ENCODE assay signal across 1 cellular context in the genomic region with DNA sequence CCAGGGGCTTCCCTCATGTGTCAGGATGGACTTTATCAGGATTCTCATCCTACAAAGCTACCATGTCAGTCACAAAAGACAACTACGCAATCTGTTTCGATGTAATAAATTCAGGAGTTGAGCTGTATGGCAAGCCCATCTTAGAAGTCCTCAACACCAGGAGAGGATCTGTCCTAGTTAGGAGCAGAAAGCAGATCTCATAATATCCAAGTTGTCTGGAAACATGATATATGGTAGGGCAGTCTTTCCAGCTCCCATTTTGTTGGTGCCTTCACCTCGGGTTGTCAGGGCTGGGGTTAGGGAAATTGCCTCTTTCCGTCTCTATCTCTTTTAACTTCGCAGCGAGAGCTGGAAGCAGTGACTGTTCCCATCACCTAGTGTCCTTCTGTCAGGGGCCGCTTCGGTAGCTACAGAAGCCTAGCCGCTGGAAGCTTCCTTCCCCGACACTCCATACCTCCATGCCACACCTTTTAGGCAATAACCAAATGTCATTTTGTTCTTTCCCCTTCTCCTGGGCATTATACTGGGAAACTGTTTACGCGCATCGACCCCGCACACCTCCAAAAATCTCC.
TF ChIP-seq lines count a peak whose summit lies in the region.

No MANE protein-coding gene starts in this region.

TF ChIP-seq in HCT116, 20 proteins besides CTCF, POLR2A, EP300 and RAD21:
- TF ChIP-seq ZFX (IDR thresholded peaks at IDR 0.05), result no peak
- no peak for TF ChIP-seq SIN3A (IDR thresholded peaks at IDR 0.05; ENCODE audit: low read depth)
- no peak for TF ChIP-seq EGR1 (IDR thresholded peaks at IDR 0.05; ENCODE audit: low read depth)
- no peak for TF ChIP-seq EZH2 (IDR thresholded peaks at IDR 0.05)
- TF ChIP-seq, protein P1, sequence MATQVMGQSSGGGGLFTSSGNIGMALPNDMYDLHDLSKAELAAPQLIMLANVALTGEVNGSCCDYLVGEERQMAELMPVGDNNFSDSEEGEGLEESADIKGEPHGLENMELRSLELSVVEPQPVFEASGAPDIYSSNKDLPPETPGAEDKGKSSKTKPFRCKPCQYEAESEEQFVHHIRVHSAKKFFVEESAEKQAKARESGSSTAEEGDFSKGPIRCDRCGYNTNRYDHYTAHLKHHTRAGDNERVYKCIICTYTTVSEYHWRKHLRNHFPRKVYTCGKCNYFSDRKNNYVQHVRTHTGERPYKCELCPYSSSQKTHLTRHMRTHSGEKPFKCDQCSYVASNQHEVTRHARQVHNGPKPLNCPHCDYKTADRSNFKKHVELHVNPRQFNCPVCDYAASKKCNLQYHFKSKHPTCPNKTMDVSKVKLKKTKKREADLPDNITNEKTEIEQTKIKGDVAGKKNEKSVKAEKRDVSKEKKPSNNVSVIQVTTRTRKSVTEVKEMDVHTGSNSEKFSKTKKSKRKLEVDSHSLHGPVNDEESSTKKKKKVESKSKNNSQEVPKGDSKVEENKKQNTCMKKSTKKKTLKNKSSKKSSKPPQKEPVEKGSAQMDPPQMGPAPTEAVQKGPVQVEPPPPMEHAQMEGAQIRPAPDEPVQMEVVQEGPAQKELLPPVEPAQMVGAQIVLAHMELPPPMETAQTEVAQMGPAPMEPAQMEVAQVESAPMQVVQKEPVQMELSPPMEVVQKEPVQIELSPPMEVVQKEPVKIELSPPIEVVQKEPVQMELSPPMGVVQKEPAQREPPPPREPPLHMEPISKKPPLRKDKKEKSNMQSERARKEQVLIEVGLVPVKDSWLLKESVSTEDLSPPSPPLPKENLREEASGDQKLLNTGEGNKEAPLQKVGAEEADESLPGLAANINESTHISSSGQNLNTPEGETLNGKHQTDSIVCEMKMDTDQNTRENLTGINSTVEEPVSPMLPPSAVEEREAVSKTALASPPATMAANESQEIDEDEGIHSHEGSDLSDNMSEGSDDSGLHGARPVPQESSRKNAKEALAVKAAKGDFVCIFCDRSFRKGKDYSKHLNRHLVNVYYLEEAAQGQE (IDR thresholded peaks at IDR 0.05; ENCODE audit: low read depth), result no peak
- no peak for TF ChIP-seq SRF (IDR thresholded peaks at IDR 0.05; ENCODE audit: low read depth)
- TF ChIP-seq, protein P2, sequence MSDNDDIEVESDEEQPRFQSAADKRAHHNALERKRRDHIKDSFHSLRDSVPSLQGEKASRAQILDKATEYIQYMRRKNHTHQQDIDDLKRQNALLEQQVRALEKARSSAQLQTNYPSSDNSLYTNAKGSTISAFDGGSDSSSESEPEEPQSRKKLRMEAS (IDR thresholded peaks at IDR 0.05), result no peak
- TF ChIP-seq ZNF274 (IDR thresholded peaks at IDR 0.05; ENCODE audit: low read depth, low read length), result no peak
- no peak for TF ChIP-seq POLR2AphosphoS5 (IDR thresholded peaks at IDR 0.05; ENCODE audit: low read depth, low read length)
- TF ChIP-seq CBX3 (IDR thresholded peaks at IDR 0.05; ENCODE audit: low read depth), result no peak
- no peak for TF ChIP-seq ELF1 (IDR thresholded peaks at IDR 0.05; ENCODE audit: borderline replicate concordance, low read depth)
- no peak for TF ChIP-seq CEBPB (IDR thresholded peaks at IDR 0.05; ENCODE audit: low read depth)
- TF ChIP-seq EZH2phosphoT487 (IDR thresholded peaks at IDR 0.05; ENCODE audit: borderline replicate concordance), result no peak
- TF ChIP-seq JUND (IDR thresholded peaks at IDR 0.05), result no peak
- no peak for TF ChIP-seq FOSL1 (IDR thresholded peaks at IDR 0.05; ENCODE audit: low read depth)
- TF ChIP-seq SP1 (IDR thresholded peaks at IDR 0.05; ENCODE audit: low read depth), result no peak
